In genomic region chr10:4051408-4052151, GRCh38 we compare ENCODE assay signal across 11 cellular contexts.
DNase-seq lines count a peak whose midpoint lies in the region; ATAC-seq and TF ChIP-seq lines count a peak whose summit lies in the region.
"Had no signal": no experiment of that assay in that cellular context is flagged by ENCODE, and none has a peak within 500 bp of the region (broad histone marks: within the 10 kb centered on the region; RNA-seq: fewer than 3 reads in every experiment).

No MANE protein-coding gene starts in this region.

- H3K36me3 ChIP-seq in esophagus squamous epithelium (no peaks in the 10 kb centered on the region), upper lobe of left lung (no peaks in the 10 kb centered on the region)

- WGBS in esophagus squamous epithelium, 2 donors, result 51 to 66% methylated on average over 13 of the region's 13 CpGs
- 48 to 60% methylated on average over 13 of the region's 13 CpGs for WGBS in upper lobe of left lung, 2 donors

- H3K4me1 Mint-ChIP-seq in activated B cell treated with CpG ODN at 0.5 μM for 24 hours, result peaks cover 31% of the 10 kb centered on the region
- H3K4me1 Mint-ChIP-seq in naive B cell, result peaks cover 11 to 19% (median 14%) of the 10 kb centered on the region in 3 donors
- H3K4me1 Mint-ChIP-seq in naive thymus-derived CD8-positive, alpha-beta T cell, result peaks cover 0 to 6% (median 2%) of the 10 kb centered on the region in 4 donors

- CTCF ChIA-PET in activated B cell treated with CpG ODN at 0.5 μM for 24 hours (lab: Charles Lee), result no interaction called here

- H3K36me3 Mint-ChIP-seq in activated B cell treated with CpG ODN at 0.5 μM for 24 hours (ENCODE audit: low read depth), result peaks cover 4% of the 10 kb centered on the region
- H3K36me3 Mint-ChIP-seq in naive B cell, result no peaks in the 10 kb centered on the region
- no peaks in the 10 kb centered on the region for H3K36me3 Mint-ChIP-seq in naive thymus-derived CD8-positive, alpha-beta T cell

- H3K4me3 Mint-ChIP-seq in activated B cell treated with CpG ODN at 0.5 μM for 24 hours (peak overlapping the region; percentile 78), naive B cell (peak overlapping the region; percentile 29 to 75 (median 68))
- peak overlapping the region in 1 of 10 donors; percentile 60 for H3K4me3 Mint-ChIP-seq in naive thymus-derived CD8-positive, alpha-beta T cell
- H3K4me3 Mint-ChIP-seq: T-helper 1 cell treated with Interleukin-12 subunit alpha and Interleukin-12 subunit beta and Interleukin-4 antibody, amounts not matched to agents 30 μg/mL and 1 μg/mL, for 36 hours had no signal

- H3K27ac ChIP-seq in esophagus squamous epithelium (peak overlapping the region; percentile 40 to 83 (median 81)), upper lobe of left lung (peak overlapping the region; percentile 81 to 88 (median 84))

- H3K27ac Mint-ChIP-seq in activated B cell treated with CpG ODN at 0.5 μM for 24 hours (peak overlapping the region; percentile 79), naive B cell (peak overlapping the region; percentile 43 to 97 (median 84))
- H3K27ac Mint-ChIP-seq in naive thymus-derived CD8-positive, alpha-beta T cell, result peak overlapping the region in 1 of 10 donors; percentile 40
- H3K27ac Mint-ChIP-seq: T-helper 1 cell treated with Interleukin-12 subunit alpha and Interleukin-12 subunit beta and Interleukin-4 antibody, amounts not matched to agents 30 μg/mL and 1 μg/mL, for 36 hours had no signal

- DNase-seq in activated B cell treated with CpG ODN at 0.5 μM for 24 hours, result no peak
- DNase-seq in esophagus squamous epithelium (lab: John Stamatoyannopoulos, UW), result no peak
- no peak for DNase-seq in naive B cell
- DNase-seq in upper lobe of left lung, result no peak
- no peak for DNase-seq in naive thymus-derived CD8-positive, alpha-beta T cell
- DNase-seq: activated T-cell treated with anti-CD3 and anti-CD28 coated beads, Interleukin-2, amount 50 U/mL, for 1 hour; NCI-H510A; stimulated activated CD4-positive, alpha-beta T cell treated with anti-CD3 and anti-CD28 coated beads, Interleukin-4, amount 100 ng/mL, for 24 hours had no signal

- no peak for TF ChIP-seq POLR2A in esophagus squamous epithelium (IDR thresholded peaks at IDR 0.05)
- TF ChIP-seq POLR2A in upper lobe of left lung (IDR thresholded peaks at IDR 0.05), result peak in 1 of 4 donors; percentile 10

- peaks cover 0 to 23% (median 13%) of the 10 kb centered on the region in 3 donors for H3K4me1 ChIP-seq in esophagus squamous epithelium
- H3K4me1 ChIP-seq in upper lobe of left lung, result peaks cover 5 to 14% (median 10%) of the 10 kb centered on the region in 4 donors

- H3K9me3 ChIP-seq in esophagus squamous epithelium (no peaks in the 10 kb centered on the region), upper lobe of left lung (no peaks in the 10 kb centered on the region)

- H3K4me3 ChIP-seq in esophagus squamous epithelium, result peak overlapping the region; percentile 0 to 53 (median 23)
- peak overlapping the region in 3 of 4 donors; percentile 3 to 39 (median 30) for H3K4me3 ChIP-seq in upper lobe of left lung

- intact Hi-C loops in activated B cell treated with CpG ODN at 0.5 μM for 24 hours (cut with micrococcal nuclease), result loop anchor here (5.0 kb wide), 2 partner anchors 71 to 114 kb away; no protein-coding TSS in a partner anchor
- intact Hi-C loops in esophagus squamous epithelium (cut with DNase I), result no loop called here

- peaks cover 3% of the 10 kb centered on the region for H3K9me3 Mint-ChIP-seq in activated B cell treated with CpG ODN at 0.5 μM for 24 hours
- H3K9me3 Mint-ChIP-seq in naive B cell, result peaks cover 0 to 5% (median 0%) of the 10 kb centered on the region in 7 donors
- no peaks in the 10 kb centered on the region for H3K9me3 Mint-ChIP-seq in naive thymus-derived CD8-positive, alpha-beta T cell
- H3K9me3 Mint-ChIP-seq: T-helper 1 cell treated with Interleukin-12 subunit alpha and Interleukin-12 subunit beta and Interleukin-4 antibody, amounts not matched to agents 30 μg/mL and 1 μg/mL, for 36 hours had no signal

- no peak for ATAC-seq in activated B cell treated with CpG ODN at 0.5 μM for 24 hours (ENCODE audit: low read depth)
- no peak for ATAC-seq in naive B cell (ENCODE audit: low read depth in 2 of 2)
- peak in 1 of 2 donors; percentile 21 for ATAC-seq in upper lobe of left lung (ENCODE audit: low FRiP score in 2 of 2)
- ATAC-seq in HG03520 (IDR thresholded peaks at IDR 0.05; ENCODE audit: unreplicated experiment), result no peak
- ATAC-seq in GM21723 (IDR thresholded peaks at IDR 0.05; ENCODE audit: unreplicated experiment), result no peak
- no peak for ATAC-seq in naive thymus-derived CD8-positive, alpha-beta T cell

- H3K27me3 Mint-ChIP-seq in activated B cell treated with CpG ODN at 0.5 μM for 24 hours (no peaks in the 10 kb centered on the region), naive B cell (no peaks in the 10 kb centered on the region)
- peaks cover 0 to 11% (median 0%) of the 10 kb centered on the region in 5 donors for H3K27me3 Mint-ChIP-seq in naive thymus-derived CD8-positive, alpha-beta T cell

- TF ChIP-seq EP300 in upper lobe of left lung (IDR thresholded peaks at IDR 0.05), result peak in 1 of 4 donors; percentile 2

- TF ChIP-seq CTCF in activated B cell treated with CpG ODN at 0.5 μM for 24 hours (IDR thresholded peaks at IDR 0.05), result no peak
- no peak for TF ChIP-seq CTCF in esophagus squamous epithelium (IDR thresholded peaks at IDR 0.05)
- no peak for TF ChIP-seq CTCF in upper lobe of left lung (IDR thresholded peaks at IDR 0.05)

- H3K27me3 ChIP-seq in esophagus squamous epithelium (no peaks in the 10 kb centered on the region), upper lobe of left lung (no peaks in the 10 kb centered on the region)

- POLR2A ChIA-PET in activated B cell treated with CpG ODN at 0.5 μM for 24 hours (lab: Charles Lee), result interaction anchor here (0.7 to 1.5 kb wide), 5 partner anchors 13 to 292 kb away, joined by 3 to 6 read pairs (median 4); partner anchors contain the start of gene KLF6
- POLR2A ChIA-PET in naive thymus-derived CD8-positive, alpha-beta T cell (lab: Charles Lee), result interaction anchor here (0.7 to 1.7 kb wide), 2 partner anchors 249 to 267 kb away, joined by 4 to 5 read pairs; partner anchors contain the start of gene KLF6
